1 cellular context compared by ENCODE assay signal in the genomic region with DNA sequence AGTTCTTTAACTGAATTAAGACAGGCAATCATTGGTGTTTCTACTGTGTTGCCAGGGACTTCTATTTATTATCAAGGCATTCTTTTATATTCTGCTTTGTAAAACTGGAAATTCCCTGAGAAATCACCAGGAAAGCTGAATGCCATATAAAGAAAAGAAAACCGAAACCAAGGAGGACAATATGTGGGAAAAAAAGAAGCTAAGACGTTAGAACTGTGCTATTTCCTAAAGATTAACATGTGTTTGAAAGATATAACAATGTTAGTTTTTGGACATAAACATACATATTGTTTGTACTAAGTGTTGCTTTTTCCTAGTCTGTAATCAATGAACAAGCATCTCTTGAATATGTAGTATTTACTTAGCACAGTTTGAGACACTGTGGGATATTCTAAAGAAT.
TF ChIP-seq lines count a peak whose summit lies in the region.

No MANE protein-coding gene starts in this region.

TF ChIP-seq in GM12878, 131 proteins besides CTCF, POLR2A, EP300 and RAD21:
- TF ChIP-seq TCF3 (IDR thresholded peaks at IDR 0.05; ENCODE audit: borderline replicate concordance, insufficient read depth, low read depth, low read length) (no peak), CBX5 (IDR thresholded peaks at IDR 0.05; ENCODE audit: low read depth) (no peak), BACH1 (IDR thresholded peaks at IDR 0.05; ENCODE audit: borderline replicate concordance) (no peak), ASH2L (IDR thresholded peaks at IDR 0.05; ENCODE audit: borderline replicate concordance, low read depth) (no peak), KDM1A (IDR thresholded peaks at IDR 0.05; ENCODE audit: borderline replicate concordance) (no peak), BCLAF1 (IDR thresholded peaks at IDR 0.05) (no peak), ESRRA (IDR thresholded peaks at IDR 0.05; ENCODE audit: low read length) (no peak), ZBED1 (IDR thresholded peaks at IDR 0.05; ENCODE audit: borderline replicate concordance) (no peak), RFX5 (IDR thresholded peaks at IDR 0.05; ENCODE audit: low read depth, low read length) (no peak), ZSCAN29 (IDR thresholded peaks at IDR 0.05) (no peak), NFYA (IDR thresholded peaks at IDR 0.05; ENCODE audit: borderline replicate concordance, low read depth, low read length) (no peak), ZNF217 (IDR thresholded peaks at IDR 0.05) (no peak), ATF2 (IDR thresholded peaks at IDR 0.05; ENCODE audit: low read length) (no peak), POLR2AphosphoS2 (IDR thresholded peaks at IDR 0.05; ENCODE audit: low read depth, low read length) (no peak), MXI1 (IDR thresholded peaks at IDR 0.05; ENCODE audit: low read depth, low read length) (no peak), SMARCA5 (IDR thresholded peaks at IDR 0.05) (no peak)
- TF ChIP-seq, protein P1, sequence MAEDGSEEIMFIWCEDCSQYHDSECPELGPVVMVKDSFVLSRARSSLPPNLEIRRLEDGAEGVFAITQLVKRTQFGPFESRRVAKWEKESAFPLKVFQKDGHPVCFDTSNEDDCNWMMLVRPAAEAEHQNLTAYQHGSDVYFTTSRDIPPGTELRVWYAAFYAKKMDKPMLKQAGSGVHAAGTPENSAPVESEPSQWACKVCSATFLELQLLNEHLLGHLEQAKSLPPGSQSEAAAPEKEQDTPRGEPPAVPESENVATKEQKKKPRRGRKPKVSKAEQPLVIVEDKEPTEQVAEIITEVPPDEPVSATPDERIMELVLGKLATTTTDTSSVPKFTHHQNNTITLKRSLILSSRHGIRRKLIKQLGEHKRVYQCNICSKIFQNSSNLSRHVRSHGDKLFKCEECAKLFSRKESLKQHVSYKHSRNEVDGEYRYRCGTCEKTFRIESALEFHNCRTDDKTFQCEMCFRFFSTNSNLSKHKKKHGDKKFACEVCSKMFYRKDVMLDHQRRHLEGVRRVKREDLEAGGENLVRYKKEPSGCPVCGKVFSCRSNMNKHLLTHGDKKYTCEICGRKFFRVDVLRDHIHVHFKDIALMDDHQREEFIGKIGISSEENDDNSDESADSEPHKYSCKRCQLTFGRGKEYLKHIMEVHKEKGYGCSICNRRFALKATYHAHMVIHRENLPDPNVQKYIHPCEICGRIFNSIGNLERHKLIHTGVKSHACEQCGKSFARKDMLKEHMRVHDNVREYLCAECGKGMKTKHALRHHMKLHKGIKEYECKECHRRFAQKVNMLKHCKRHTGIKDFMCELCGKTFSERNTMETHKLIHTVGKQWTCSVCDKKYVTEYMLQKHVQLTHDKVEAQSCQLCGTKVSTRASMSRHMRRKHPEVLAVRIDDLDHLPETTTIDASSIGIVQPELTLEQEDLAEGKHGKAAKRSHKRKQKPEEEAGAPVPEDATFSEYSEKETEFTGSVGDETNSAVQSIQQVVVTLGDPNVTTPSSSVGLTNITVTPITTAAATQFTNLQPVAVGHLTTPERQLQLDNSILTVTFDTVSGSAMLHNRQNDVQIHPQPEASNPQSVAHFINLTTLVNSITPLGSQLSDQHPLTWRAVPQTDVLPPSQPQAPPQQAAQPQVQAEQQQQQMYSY (CRISPR knock-in tag; IDR thresholded peaks at IDR 0.05): no peak
- TF ChIP-seq, protein P2, sequence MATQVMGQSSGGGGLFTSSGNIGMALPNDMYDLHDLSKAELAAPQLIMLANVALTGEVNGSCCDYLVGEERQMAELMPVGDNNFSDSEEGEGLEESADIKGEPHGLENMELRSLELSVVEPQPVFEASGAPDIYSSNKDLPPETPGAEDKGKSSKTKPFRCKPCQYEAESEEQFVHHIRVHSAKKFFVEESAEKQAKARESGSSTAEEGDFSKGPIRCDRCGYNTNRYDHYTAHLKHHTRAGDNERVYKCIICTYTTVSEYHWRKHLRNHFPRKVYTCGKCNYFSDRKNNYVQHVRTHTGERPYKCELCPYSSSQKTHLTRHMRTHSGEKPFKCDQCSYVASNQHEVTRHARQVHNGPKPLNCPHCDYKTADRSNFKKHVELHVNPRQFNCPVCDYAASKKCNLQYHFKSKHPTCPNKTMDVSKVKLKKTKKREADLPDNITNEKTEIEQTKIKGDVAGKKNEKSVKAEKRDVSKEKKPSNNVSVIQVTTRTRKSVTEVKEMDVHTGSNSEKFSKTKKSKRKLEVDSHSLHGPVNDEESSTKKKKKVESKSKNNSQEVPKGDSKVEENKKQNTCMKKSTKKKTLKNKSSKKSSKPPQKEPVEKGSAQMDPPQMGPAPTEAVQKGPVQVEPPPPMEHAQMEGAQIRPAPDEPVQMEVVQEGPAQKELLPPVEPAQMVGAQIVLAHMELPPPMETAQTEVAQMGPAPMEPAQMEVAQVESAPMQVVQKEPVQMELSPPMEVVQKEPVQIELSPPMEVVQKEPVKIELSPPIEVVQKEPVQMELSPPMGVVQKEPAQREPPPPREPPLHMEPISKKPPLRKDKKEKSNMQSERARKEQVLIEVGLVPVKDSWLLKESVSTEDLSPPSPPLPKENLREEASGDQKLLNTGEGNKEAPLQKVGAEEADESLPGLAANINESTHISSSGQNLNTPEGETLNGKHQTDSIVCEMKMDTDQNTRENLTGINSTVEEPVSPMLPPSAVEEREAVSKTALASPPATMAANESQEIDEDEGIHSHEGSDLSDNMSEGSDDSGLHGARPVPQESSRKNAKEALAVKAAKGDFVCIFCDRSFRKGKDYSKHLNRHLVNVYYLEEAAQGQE (IDR thresholded peaks at IDR 0.05; ENCODE audit: low read depth, low read length): no peak
